ENCODE assay signal across 8 cellular contexts in genomic region chr22:37747715-37748100, GRCh38. TPM values are rescaled to one million over a fixed set of nuclear protein-coding genes. Genes with fewer than 3 reads are reported as not detected.
DNase-seq lines count a peak whose midpoint lies in the region; ATAC-seq and TF ChIP-seq lines count a peak whose summit lies in the region.

No MANE protein-coding gene starts in this region.

- no peaks in the 10 kb centered on the region for H4K20me1 ChIP-seq in SU-DHL-6 (ENCODE audit: low read depth, low read length)

- no peak for TF ChIP-seq CTCF in SU-DHL-6 (IDR thresholded peaks at IDR 0.05; ENCODE audit: insufficient read depth, low read length, poor library complexity, severe bottlenecking)
- no peak for TF ChIP-seq CTCF in fibroblast of pulmonary artery (IDR thresholded peaks at IDR 0.05; ENCODE audit: low read length, missing control alignments)
- TF ChIP-seq CTCF in gastrocnemius medialis (IDR thresholded peaks at IDR 0.05 in 4 of 5, conservative IDR thresholded peaks at IDR 0.05 in 1 of 5) = no peak
- TF ChIP-seq CTCF in omental fat pad (IDR thresholded peaks at IDR 0.05) = no peak

- DNase-seq in ELR (ENCODE audit: low read depth) (peak; percentile 43), fibroblast of pulmonary artery (ENCODE audit: low read depth) (no peak), gastrocnemius medialis (no peak), CD1c-positive myeloid dendritic cell (ENCODE audit: extremely low spot score) (no peak), omental fat pad (ENCODE audit: low spot score) (no peak), NCI-H526 treated with DMSO at 0.1 percent for 48 hours (lab: John Stamatoyannopoulos, UW) (no peak)

- no peak overlapping the region for H2AFZ ChIP-seq in SU-DHL-6 (ENCODE audit: low read depth, low read length, severe bottlenecking)

- no peaks in the 10 kb centered on the region; the same call in 1 of the 2 replicates for H3F3A ChIP-seq in SU-DHL-6 (ENCODE audit: insufficient read depth)

- in situ Hi-C loops in gastrocnemius medialis (cut with MboI; ENCODE audit: low sequenced_read_pairs in 4 of 4) = no loop called here

- peaks cover 23% of the 10 kb centered on the region for H3K79me2 ChIP-seq in SU-DHL-6 (ENCODE audit: insufficient read depth, low read length)

- H3K36me3 ChIP-seq in SU-DHL-6 (ENCODE audit: low read length) = no peaks in the 10 kb centered on the region
- H3K36me3 ChIP-seq in gastrocnemius medialis = no peaks in the 10 kb centered on the region

- H3K27ac ChIP-seq in SU-DHL-6 (ENCODE audit: low read depth, low read length) (no peak overlapping the region), gastrocnemius medialis (peak overlapping the region; percentile 86 to 93 (median 88))

- H3K9me2 ChIP-seq in SU-DHL-6 (replicated peaks; ENCODE audit: insufficient read depth, low read length) = no peaks in the 10 kb centered on the region

- H3K4me3 ChIP-seq in SU-DHL-6 (ENCODE audit: insufficient read depth, low read length, poor library complexity, severe bottlenecking) (no peak overlapping the region), fibroblast of pulmonary artery (replicated peaks; ENCODE audit: low read depth, low read length) (peak overlapping the region; percentile 89), gastrocnemius medialis (peak overlapping the region in 2 of 4 donors; percentile 95 to 99)

- peak overlapping the region; percentile 66 for H3K4me2 ChIP-seq in SU-DHL-6 (ENCODE audit: low read depth, low read length, poor library complexity, severe bottlenecking)

- H3K27me3 ChIP-seq in SU-DHL-6 (ENCODE audit: low read length) = no peaks in the 10 kb centered on the region
- no peaks in the 10 kb centered on the region for H3K27me3 ChIP-seq in gastrocnemius medialis

- H3K9me3 ChIP-seq in SU-DHL-6 (ENCODE audit: insufficient read depth, low read length) (no peaks in the 10 kb centered on the region), gastrocnemius medialis (no peaks in the 10 kb centered on the region)

- no peak for ATAC-seq in gastrocnemius medialis
- no peak for ATAC-seq in GM19351 (IDR thresholded peaks at IDR 0.05; ENCODE audit: unreplicated experiment)
- no peak for ATAC-seq in omental fat pad (ENCODE audit: low FRiP score)

- intact Hi-C loops in gastrocnemius medialis (cut with DNase I; ENCODE audit: low total_unique reads) = loop anchor here (2.0 to 5.0 kb wide), 3 partner anchors 57 to 90 kb away; partner anchors contain the start of genes LGALS1 and PDXP

- peaks cover 47 to 50% of the 10 kb centered on the region in 2 donors for H3K4me1 ChIP-seq in gastrocnemius medialis

- H3K9ac ChIP-seq in SU-DHL-6 (ENCODE audit: low read length) = no peak overlapping the region; the same call in 1 of the 2 replicates

- TF ChIP-seq POLR2A in gastrocnemius medialis (IDR thresholded peaks at IDR 0.05) = no peak

RNA-seq across cellular contexts. Expression of gene TRIOBP, which starts 50.9 kb away (rescaled TPM):
- total RNA-seq in gastrocnemius medialis = 10 to 100 TPM; 21.7 to 38.2 (median 30.3) TPM
- total RNA-seq in omental fat pad = 100 to 1,000 TPM in 1 of 4 donors, 10 to 100 TPM in 3; 79.2 to 179 (median 82.8) TPM
